Comparison of ENCODE assay signal across 8 cellular contexts in genomic region chr6:15247750-15248450, GRCh38. TPM values are rescaled to one million over a fixed set of nuclear protein-coding genes. Genes with fewer than 3 reads are reported as not detected.
DNase-seq lines count a peak whose midpoint lies in the region; ATAC-seq, FAIRE-seq and TF ChIP-seq lines count a peak whose summit lies in the region.

No MANE protein-coding gene starts in this region.

- H3K36me3 ChIP-seq in CD4-positive, CD25-positive, alpha-beta regulatory T cell (ENCODE audit: control insufficient read depth, insufficient read depth, low read length): no peaks in the 10 kb centered on the region
- H3K36me3 ChIP-seq in HepG2 (replicated peaks in 1 of 2; ENCODE audit: control insufficient read depth in 1 of 2, insufficient read depth in 2 of 2, low read length in 2 of 2): no peaks in the 10 kb centered on the region

- H3K9me3 Mint-ChIP-seq in CD4-positive, CD25-positive, alpha-beta regulatory T cell: no peaks in the 10 kb centered on the region

- CTCF ChIA-PET in HepG2 (lab: Yijun Ruan, JAX; ENCODE audit: low intra/inter-chr PET ratio, low total read pairs): no interaction called here

- BruUV-seq in HepG2 (replicated peaks; lab: Mats Ljungman, UMichigan): no TSS peak

- ATAC-seq in CD4-positive, CD25-positive, alpha-beta regulatory T cell (ENCODE audit: low read depth in 2 of 2): peak; percentile 11 to 12
- ATAC-seq in GM21381 (IDR thresholded peaks at IDR 0.05; ENCODE audit: unreplicated experiment) (peak; percentile 5), HepG2 (no peak), HG03565 (IDR thresholded peaks at IDR 0.05; ENCODE audit: unreplicated experiment) (no peak)

- peak overlapping the region; percentile 69 to 100 (median 98) for H3K27ac Mint-ChIP-seq in CD4-positive, CD25-positive, alpha-beta regulatory T cell

- no peaks in the 10 kb centered on the region for H3K9me3 ChIP-seq in CD4-positive, CD25-positive, alpha-beta regulatory T cell (ENCODE audit: control insufficient read depth in 2 of 2, low read length in 2 of 2)
- no peaks in the 10 kb centered on the region for H3K9me3 ChIP-seq in HepG2 (ENCODE audit: low read length)

- peak in 2 of 3 donors; percentile 48 to 64 for DNase-seq in CD4-positive, CD25-positive, alpha-beta regulatory T cell
- DNase-seq in LNCaP clone FGC (ENCODE audit: low read depth): no peak
- peak; percentile 56 for DNase-seq in activated CD4-positive, CD25-positive, alpha-beta regulatory T cell treated with anti-CD3 and anti-CD28 coated beads, Interleukin-2, amount 50 U/mL, for 72 hours
- peak; percentile 73 for DNase-seq in choroid plexus epithelial cell (ENCODE audit: low read depth)
- peak; percentile 46 for DNase-seq in HepG2 (ENCODE audit: low spot score)
- peak; percentile 30 for DNase-seq in stimulated activated CD4-positive, alpha-beta T cell treated with anti-CD3 and anti-CD28 coated beads, Interleukin-2, amount 100 ng/mL, for 4 hours (ENCODE audit: low read depth)

- H3K27me3 ChIP-seq in CD4-positive, CD25-positive, alpha-beta regulatory T cell (ENCODE audit: control insufficient read depth, insufficient read depth, low read length): no peaks in the 10 kb centered on the region
- H3K27me3 ChIP-seq in HepG2 (ENCODE audit: control insufficient read depth in 1 of 2, insufficient read depth in 2 of 2, low read length in 2 of 2): peaks cover 0 to 11% of the 10 kb centered on the region in 2 experiments; a peak in 3 of 5 replicates

- peak in 1 of 2 experiments; percentile 64; a peak in 2 of 4 replicates for TF ChIP-seq POLR2A in HepG2 (IDR thresholded peaks at IDR 0.05; ENCODE audit: insufficient read depth in 1 of 2, low read depth in 2 of 2, low read length in 2 of 2)

- peak overlapping the region; percentile 95 to 100 (median 98) for H3K4me3 Mint-ChIP-seq in CD4-positive, CD25-positive, alpha-beta regulatory T cell

- peaks cover 50% of the 10 kb centered on the region for H3K4me1 ChIP-seq in CD4-positive, CD25-positive, alpha-beta regulatory T cell (ENCODE audit: control insufficient read depth, insufficient read depth, low read length, poor library complexity, severe bottlenecking)
- H3K4me1 ChIP-seq in HepG2 (ENCODE audit: insufficient read depth, low read length): peaks cover 46% of the 10 kb centered on the region

- intact Hi-C loops in HepG2 (cut with micrococcal nuclease; ENCODE audit: unreplicated experiment): loop anchor here (2.0 to 10.0 kb wide), 7 partner anchors 19 to 1033 kb away; no protein-coding TSS in a partner anchor

- 0 out of 2 replicates have a peak, but pooled peaks have one; percentile 20 for TF ChIP-seq RAD21 in HepG2 (CRISPR knock-in tag; IDR thresholded peaks at IDR 0.05)

- peaks cover 59% of the 10 kb centered on the region for H3K79me2 ChIP-seq in HepG2 (ENCODE audit: insufficient read depth, low read length)

- H3K9ac ChIP-seq in HepG2 (ENCODE audit: insufficient read depth, low read depth, low read length): peak overlapping the region; percentile 91

- H3K4me2 ChIP-seq in HepG2 (ENCODE audit: low read depth, low read length): peak overlapping the region; percentile 83

- H4K20me1 ChIP-seq in HepG2 (ENCODE audit: insufficient read depth, low read length): peaks cover 7% of the 10 kb centered on the region; the same call in 1 of the 2 replicates

- no peak for FAIRE-seq in HepG2 (lab: Jason Lieb, UNC)

- no peak for TF ChIP-seq EP300 in HepG2 (IDR thresholded peaks at IDR 0.05; ENCODE audit: low read depth in 2 of 2, low read length in 2 of 2)
- no peak for TF ChIP-seq EP300 in HepG2 (CRISPR knock-in tag; IDR thresholded peaks at IDR 0.05; ENCODE audit: borderline replicate concordance)

- peak; percentile 40 for TF ChIP-seq CTCF in LNCaP clone FGC (IDR thresholded peaks at IDR 0.05; ENCODE audit: control insufficient read depth, extremely low read depth, insufficient read depth)
- peak; percentile 1 for TF ChIP-seq CTCF in choroid plexus epithelial cell (conservative IDR thresholded peaks at IDR 0.05; ENCODE audit: low read depth, low read length)
- TF ChIP-seq CTCF in HepG2 (CRISPR knock-in tag; IDR thresholded peaks at IDR 0.05): peak; percentile 32; the same call in 1 of the 2 replicates

- H3K4me3 ChIP-seq in CD4-positive, CD25-positive, alpha-beta regulatory T cell (ENCODE audit: low read depth, low read length): peak overlapping the region; percentile 99
- H3K4me3 ChIP-seq in LNCaP clone FGC (ENCODE audit: low read depth, low read length) (peak overlapping the region; percentile 67), choroid plexus epithelial cell (ENCODE audit: low read depth, low read length) (peak overlapping the region; percentile 89), HepG2 (replicated peaks in 1 of 3; ENCODE audit: insufficient read depth in 1 of 3, low read depth in 2 of 3, low read length in 3 of 3) (peak overlapping the region; percentile 94 to 99 (median 96))

- peaks cover 9 to 66% (median 49%) of the 10 kb centered on the region in 4 donors for H3K4me1 Mint-ChIP-seq in CD4-positive, CD25-positive, alpha-beta regulatory T cell

- WGBS in HepG2 (ENCODE audit: low lambda C conversion rate): under 1% methylated on average over 40 of the region's 73 CpGs

- H3K27ac ChIP-seq in CD4-positive, CD25-positive, alpha-beta regulatory T cell (ENCODE audit: insufficient read depth, low read length, poor library complexity, severe bottlenecking): peak overlapping the region; percentile 84
- H3K27ac ChIP-seq in HepG2 (ENCODE audit: extremely low read length, insufficient read depth, low read length): peak overlapping the region; percentile 82

- peaks cover 34% of the 10 kb centered on the region for H3K27me3 Mint-ChIP-seq in CD4-positive, CD25-positive, alpha-beta regulatory T cell

- POLR2A ChIA-PET in HepG2 (lab: Yijun Ruan, JAX): interaction anchor here (3.7 kb wide), 1 partner anchor 18 kb away, joined by 18 read pairs; no protein-coding TSS in a partner anchor

- no peak overlapping the region for H2AFZ ChIP-seq in HepG2 (ENCODE audit: low read length)

- H3K36me3 Mint-ChIP-seq in CD4-positive, CD25-positive, alpha-beta regulatory T cell: peaks cover 3% of the 10 kb centered on the region

- in situ Hi-C loops in HepG2 (cut with HindIII; ENCODE audit: extremely low pct_ligation_motif_present, low pct_unique_long_range_greater_than_20kb): loop anchor here (25.0 kb wide), 1 partner anchor 1036 kb away; no protein-coding TSS in a partner anchor

TF ChIP-seq in HepG2, 621 proteins besides CTCF, POLR2A, EP300 and RAD21 (continues in another document):
- TF ChIP-seq THRA (CRISPR knock-in tag; IDR thresholded peaks at IDR 0.05; ENCODE audit: borderline replicate concordance): 0 out of 2 replicates have a peak, but pooled peaks have one; percentile 30
- TF ChIP-seq NONO (IDR thresholded peaks at IDR 0.05): no peak
- TF ChIP-seq NONO (CRISPR knock-in tag; conservative IDR thresholded peaks at IDR 0.05): no peak
- 0 out of 2 replicates have a peak, but pooled peaks have one; percentile 16 for TF ChIP-seq PHF21A (CRISPR knock-in tag; IDR thresholded peaks at IDR 0.05)
- 0 out of 2 replicates have a peak, but pooled peaks have one; percentile 43 for TF ChIP-seq ZFP82 (CRISPR knock-in tag; IDR thresholded peaks at IDR 0.05; ENCODE audit: borderline replicate concordance)

RNA-seq across cellular contexts. Expression of gene JARID2, which starts 2.0 kb away (rescaled TPM):
- total RNA-seq in CD4-positive, CD25-positive, alpha-beta regulatory T cell: 26.1 TPM
- polyA plus RNA-seq in CD4-positive, CD25-positive, alpha-beta regulatory T cell: 1 to 10 TPM; 4.1 to 7.0 (median 5.2) TPM
- 10.0 and 10.3 TPM in 2 replicates for total RNA-seq in HepG2 (2016; rRNA removed; fragmentation: Illumina TruSeq; extraction: Trizol)
- 1.0 and 1.4 TPM in 2 replicates for total RNA-seq in HepG2 (2016; cell fraction: cytosol; rRNA removed; fragmentation: Illumina TruSeq; extraction: Trizol; ENCODE audit: low read depth)
- total RNA-seq in HepG2 (2016; cell fraction: insoluble cytoplasmic fraction; rRNA removed; fragmentation: Illumina TruSeq; extraction: Trizol): 9.6 and 10.6 TPM in 2 replicates
- total RNA-seq in HepG2 (2016; cell fraction: membrane; rRNA removed; fragmentation: Illumina TruSeq; extraction: Trizol): 2.7 and 2.8 TPM in 2 replicates
- total RNA-seq in HepG2 (2016; cell fraction: nucleus; rRNA removed; fragmentation: Illumina TruSeq; extraction: Trizol): 10.4 and 13.0 TPM in 2 replicates
- polyA plus RNA-seq in HepG2 (2011; rRNA removed): 7.5 TPM in 2 replicates
- 5.9 and 6.7 TPM in 2 replicates for polyA plus RNA-seq in HepG2 (2011; cell fraction: cytosol; rRNA removed)
- polyA plus RNA-seq in HepG2 (2011; cell fraction: nucleus; rRNA removed): 11.8 and 13.9 TPM in 2 replicates
- 7.9 and 9.2 TPM in 2 replicates for polyA plus RNA-seq in HepG2 (2012)
- polyA plus RNA-seq in HepG2 (2016; cell fraction: cytosol; fragmentation: Illumina TruSeq; extraction: Trizol; ENCODE audit: low read depth): 0.23 and 0.37 TPM in 2 replicates
- 8.5 and 10.1 TPM in 2 replicates for polyA plus RNA-seq in HepG2 (2016; cell fraction: insoluble cytoplasmic fraction; fragmentation: Illumina TruSeq; extraction: Trizol; ENCODE audit: low read depth)
- polyA plus RNA-seq in HepG2 (2016; cell fraction: membrane; fragmentation: Illumina TruSeq; extraction: Trizol; ENCODE audit: low read depth): 1.2 and 1.3 TPM in 2 replicates
- 13.6 and 14.4 TPM in 2 replicates for polyA plus RNA-seq in HepG2 (2016; cell fraction: nucleus; fragmentation: Illumina TruSeq; extraction: Trizol; ENCODE audit: insufficient read depth, low read depth)
- 8.4 and 12.4 TPM in 2 replicates for polyA minus RNA-seq in HepG2 (2011; rRNA and poly(A)+ RNA removed; ENCODE audit: low replicate concordance)
- 8.4 TPM in 2 replicates for polyA minus RNA-seq in HepG2 (2011; cell fraction: cytosol; rRNA and poly(A)+ RNA removed)
- polyA minus RNA-seq in HepG2 (2011; cell fraction: nucleus; rRNA and poly(A)+ RNA removed): 20.6 and 22.3 TPM in 2 replicates

Comparison
In these comparisons a context has a peak if more than half of its experiments do, and no peak if none do; other contexts are left out.
1. ATAC-seq: peak in CD4-positive, CD25-positive, alpha-beta regulatory T cell (2 of 2) and GM21381 (single experiment); none in HepG2 (single experiment) and HG03565 (single experiment).
2. Peak in every context shown above with its lines, with median percentiles within 50 percentile points of each other: H3K4me3 ChIP-seq and CTCF ChIP-seq.